ENCODE assay signal across 23 cellular contexts in genomic region chr14:51449666-51450061, GRCh38.
DNase-seq lines count a peak whose midpoint lies in the region; ATAC-seq and TF ChIP-seq lines count a peak whose summit lies in the region.
"Had no signal": no experiment of that assay in that cellular context is flagged by ENCODE, and none has a peak within 500 bp of the region (broad histone marks: within the 10 kb centered on the region; RNA-seq: fewer than 3 reads in every experiment).

No MANE protein-coding gene starts in this region.

- H3K4me3 ChIP-seq in lower lobe of right lung = no peak overlapping the region
- H3K4me3 ChIP-seq: GM12878, GM23248 had no signal

- peaks cover 14% of the 10 kb centered on the region for H3K9me3 Mint-ChIP-seq in glutamatergic neuron (ENCODE audit: unreplicated experiment)
- H3K9me3 Mint-ChIP-seq: CD8-positive, alpha-beta memory T cell; H9; HFFc6 had no signal

- no peaks in the 10 kb centered on the region for H3K36me3 Mint-ChIP-seq in glutamatergic neuron (ENCODE audit: unreplicated experiment)
- H3K36me3 Mint-ChIP-seq: CD8-positive, alpha-beta memory T cell had no signal

- H3K27ac ChIP-seq in lower lobe of right lung = no peak overlapping the region
- H3K27ac ChIP-seq: C4-2B, GM23248, HL-60 had no signal

- no peak for ATAC-seq in lower lobe of right lung
- ATAC-seq: GM12878, HepG2 had no signal

- DNase-seq in DMS 273 treated with DMSO at 0.1 percent for 48 hours (lab: John Stamatoyannopoulos, UW) (peak; percentile 93), NCI-H2171 (lab: John Stamatoyannopoulos, UW) (peak; percentile 85), NCI-H82 treated with DMSO at 0.1 percent for 48 hours (lab: John Stamatoyannopoulos, UW; ENCODE audit: unreplicated experiment) (peak; percentile 16), glutamatergic neuron (peak; percentile 35), OCI-M1 (lab: John Stamatoyannopoulos, UW) (no peak), lower lobe of right lung (no peak)
- DNase-seq in activated CD8-positive, alpha-beta memory T cell treated with anti-CD3 and anti-CD28 coated beads, Interleukin-2, amount 50 U/mL, for 4 hours = no peak
- DNase-seq in stimulated activated CD4-positive, alpha-beta T cell treated with anti-CD3 and anti-CD28 coated beads, Interleukin-2, amount 100 ng/mL, for 24 hours = no peak
- DNase-seq: Calu3; CD8-positive, alpha-beta memory T cell; H9; KBM-7; NCI-H1105; NCI-H2081 treated with DMSO at 0.1 percent for 48 hours; NCI-H774; PC-3; SHP77 had no signal

- H3K4me1 ChIP-seq in lower lobe of right lung = peaks cover 8% of the 10 kb centered on the region

- H3K9me3 ChIP-seq in lower lobe of right lung = no peaks in the 10 kb centered on the region

- H3K27me3 Mint-ChIP-seq in glutamatergic neuron (ENCODE audit: unreplicated experiment) = peaks cover 5% of the 10 kb centered on the region

- intact Hi-C loops in lower lobe of right lung (cut with DNase I) = no loop called here

- no peak for TF ChIP-seq CTCF in glutamatergic neuron (IDR thresholded peaks at IDR 0.05; ENCODE audit: partially characterized antibody, unreplicated experiment)
- TF ChIP-seq CTCF in lower lobe of right lung (IDR thresholded peaks at IDR 0.05) = no peak

- H3K27ac Mint-ChIP-seq in glutamatergic neuron (ENCODE audit: unreplicated experiment) = peak overlapping the region; percentile 84
- H3K27ac Mint-ChIP-seq: CD8-positive, alpha-beta memory T cell; H9 had no signal

- peaks cover 39% of the 10 kb centered on the region for H3K4me1 Mint-ChIP-seq in glutamatergic neuron (ENCODE audit: low read depth, unreplicated experiment)
- H3K4me1 Mint-ChIP-seq: CD8-positive, alpha-beta memory T cell; H9 had no signal

- no peaks in the 10 kb centered on the region for H3K27me3 ChIP-seq in lower lobe of right lung (ENCODE audit: low read depth)

- H3K4me3 Mint-ChIP-seq in glutamatergic neuron (ENCODE audit: unreplicated experiment) = peak overlapping the region; percentile 55
- H3K4me3 Mint-ChIP-seq: CD8-positive, alpha-beta memory T cell; H9; HFFc6 had no signal

- H3K36me3 ChIP-seq in lower lobe of right lung = no peaks in the 10 kb centered on the region

Comparison
In these comparisons a context has a peak if more than half of its experiments do, and no peak if none do; other contexts are left out.
1. DNase-seq: peak in DMS 273 treated with DMSO at 0.1 percent for 48 hours (single experiment), NCI-H2171 (single experiment), NCI-H82 treated with DMSO at 0.1 percent for 48 hours (single experiment) and glutamatergic neuron (single experiment); none in activated CD8-positive, alpha-beta memory T cell treated with anti-CD3 and anti-CD28 coated beads, Interleukin-2, amount 50 U/mL, for 4 hours (single experiment), OCI-M1 (single experiment), stimulated activated CD4-positive, alpha-beta T cell treated with anti-CD3 and anti-CD28 coated beads, Interleukin-2, amount 100 ng/mL, for 24 hours (0 of 2) and lower lobe of right lung (single experiment).